In genomic region chr19:55641376-55642152, GRCh38 we compare ENCODE assay signal across 8 cellular contexts. TPM values are rescaled to one million over a fixed set of nuclear protein-coding genes. Genes with fewer than 3 reads are reported as not detected.
DNase-seq lines count a peak whose midpoint lies in the region; FAIRE-seq and TF ChIP-seq lines count a peak whose summit lies in the region.

No MANE protein-coding gene starts in this region.

- H3K27me3 ChIP-seq in HL-60 (ENCODE audit: insufficient read depth, poor library complexity, severe bottlenecking) (no peaks in the 10 kb centered on the region), fibroblast of lung (ENCODE audit: control insufficient read depth, insufficient read depth, low read length) (no peaks in the 10 kb centered on the region), neuron (ENCODE audit: insufficient read depth, low read length) (no peaks in the 10 kb centered on the region)

- H3K9me3 ChIP-seq in fibroblast of lung (ENCODE audit: control insufficient read depth, insufficient read depth, low read depth, low read length) (no peaks in the 10 kb centered on the region), neuron (ENCODE audit: low read length) (no peaks in the 10 kb centered on the region)

- FAIRE-seq in frontal cortex (lab: Jason Lieb, UNC): no peak

- H3K36me3 ChIP-seq in fibroblast of lung (ENCODE audit: control insufficient read depth, insufficient read depth, low read length) (peaks cover 17% of the 10 kb centered on the region), neuron (ENCODE audit: insufficient read depth, low read length) (peaks cover 16% of the 10 kb centered on the region)

- H3K4me1 ChIP-seq in fibroblast of lung (ENCODE audit: control insufficient read depth, extremely low read depth, insufficient read depth, low read length) (peaks cover 16% of the 10 kb centered on the region), neuron (ENCODE audit: insufficient read depth, low read length) (peaks cover 37% of the 10 kb centered on the region)

- peak overlapping the region; percentile 91 for H3K4me3 ChIP-seq in HL-60 (replicated peaks; ENCODE audit: insufficient read depth, low read length)
- H3K4me3 ChIP-seq in WI38 (ENCODE audit: low read depth, low read length): peak overlapping the region; percentile 83
- peak overlapping the region; percentile 74 to 92 (median 85) for H3K4me3 ChIP-seq in fibroblast of lung (replicated peaks in 1 of 4; ENCODE audit: control extremely low read depth in 1 of 4, insufficient read depth in 1 of 4, low read depth in 3 of 4, low read length in 4 of 4)
- peak overlapping the region; percentile 74 for H3K4me3 ChIP-seq in neuron (ENCODE audit: low read length)

- peaks cover 52% of the 10 kb centered on the region for H3K79me2 ChIP-seq in fibroblast of lung (ENCODE audit: control insufficient read depth, insufficient read depth, low read length)

- peak overlapping the region; percentile 79 for H3K27ac ChIP-seq in HL-60 (replicated peaks)
- H3K27ac ChIP-seq in fibroblast of lung (ENCODE audit: insufficient read depth, low read length): peak overlapping the region; percentile 64

- peak overlapping the region; percentile 89 for H3K4me2 ChIP-seq in fibroblast of lung (ENCODE audit: extremely low read depth, insufficient read depth, low read length)

- peak overlapping the region; percentile 77 for H3K9ac ChIP-seq in fibroblast of lung (ENCODE audit: insufficient read depth, low read length)

- no peaks in the 10 kb centered on the region for H4K20me1 ChIP-seq in fibroblast of lung (ENCODE audit: control insufficient read depth, extremely low read depth, insufficient read depth, low read length)

- no peak overlapping the region for H2AFZ ChIP-seq in fibroblast of lung (ENCODE audit: low read length)
- no peak overlapping the region for H2AFZ ChIP-seq in neuron (ENCODE audit: low read depth, low read length)

- TF ChIP-seq CTCF in HL-60 (IDR thresholded peaks at IDR 0.05; ENCODE audit: insufficient read depth, low read length) (no peak), WI38 (IDR thresholded peaks at IDR 0.05; ENCODE audit: low read depth, low read length) (no peak), fibroblast of lung (conservative IDR thresholded peaks at IDR 0.05 in 1 of 2, IDR thresholded peaks at IDR 0.05 in 1 of 2; ENCODE audit: low read depth in 1 of 2, low read length in 2 of 2) (no peak)

- DNase-seq in DMS53 (lab: John Stamatoyannopoulos, UW): peak; percentile 69
- DNase-seq in HL-60 (ENCODE audit: low read depth in 1 of 2, low spot score in 1 of 2): no peak
- DNase-seq in fibroblast of lung (ENCODE audit: low read depth in 2 of 2): peak; percentile 41 to 42
- DNase-seq in NCI-H1092 treated with DMSO at 0.1 percent for 48 hours (lab: John Stamatoyannopoulos, UW): no peak
- no peak for DNase-seq in effector CD4-positive, alpha-beta T cell
- no peak for DNase-seq in frontal cortex (ENCODE audit: low spot score in 2 of 2)

RNA-seq across cellular contexts. Expression of gene ZNF580, which starts 0.8 kb away (rescaled TPM):
- total RNA-seq in fibroblast of lung: 3.3 and 4.1 TPM in 2 replicates
- polyA plus RNA-seq in fibroblast of lung: 7.2 and 10.9 TPM in 2 replicates
- polyA plus RNA-seq in fibroblast of lung (2012): 43.9 and 54.1 TPM in 2 replicates
- polyA minus RNA-seq in fibroblast of lung (ENCODE audit: low replicate concordance): 59.2 and 75.6 TPM in 2 replicates
- 2.4 TPM for total RNA-seq in frontal cortex

RNA-seq across cellular contexts. Expression of gene ZNF581, which starts 1.9 kb away (rescaled TPM):
- total RNA-seq in fibroblast of lung: 33.4 and 40.1 TPM in 2 replicates
- 9.0 and 9.2 TPM in 2 replicates for polyA plus RNA-seq in fibroblast of lung
- polyA plus RNA-seq in fibroblast of lung (2012): 17.5 and 21.5 TPM in 2 replicates
- 22.9 and 26.9 TPM in 2 replicates for polyA minus RNA-seq in fibroblast of lung (ENCODE audit: low replicate concordance)
- total RNA-seq in frontal cortex: 6.5 TPM

RNA-seq across cellular contexts. Expression of gene CCDC106, which starts 6.4 kb away (rescaled TPM):
- total RNA-seq in fibroblast of lung: 8.0 and 10.2 TPM in 2 replicates
- polyA plus RNA-seq in fibroblast of lung: 4.5 and 5.9 TPM in 2 replicates
- 8.2 and 16.1 TPM in 2 replicates for polyA plus RNA-seq in fibroblast of lung (2012)
- polyA minus RNA-seq in fibroblast of lung (ENCODE audit: low replicate concordance): 7.1 and 9.6 TPM in 2 replicates
- total RNA-seq in frontal cortex: 9.4 TPM

RNA-seq across cellular contexts. Expression of gene U2AF2, which starts 13.3 kb away (rescaled TPM):
- total RNA-seq in fibroblast of lung: 66.8 and 84.1 TPM in 2 replicates
- 53.5 and 93.3 TPM in 2 replicates for polyA plus RNA-seq in fibroblast of lung
- 114 and 197 TPM in 2 replicates for polyA plus RNA-seq in fibroblast of lung (2012)
- polyA minus RNA-seq in fibroblast of lung (ENCODE audit: low replicate concordance): 121 and 206 TPM in 2 replicates
- 70.1 TPM for total RNA-seq in frontal cortex

RNA-seq across cellular contexts. Expression of gene ZNF784, which starts 17.2 kb away (rescaled TPM):
- total RNA-seq in fibroblast of lung: 4.6 and 5.6 TPM in 2 replicates
- polyA plus RNA-seq in fibroblast of lung: 1.6 and 2.0 TPM in 2 replicates
- polyA plus RNA-seq in fibroblast of lung (2012): 4.9 and 5.5 TPM in 2 replicates
- polyA minus RNA-seq in fibroblast of lung (ENCODE audit: low replicate concordance): 4.9 and 5.3 TPM in 2 replicates
- 4.5 TPM for total RNA-seq in frontal cortex

Comparison
In these comparisons a context has a peak if more than half of its experiments do, and no peak if none do; other contexts are left out.
1. DNase-seq: peak in DMS53 (single experiment) and fibroblast of lung (2 of 2); none in HL-60 (0 of 2), NCI-H1092 treated with DMSO at 0.1 percent for 48 hours (single experiment), effector CD4-positive, alpha-beta T cell (single experiment) and frontal cortex (0 of 2).
2. Peak in every context shown above with its lines, with median percentiles within 50 percentile points of each other: H3K4me3 ChIP-seq.